In genomic region chr19:35143231-35143715, GRCh38 we compare ENCODE assay signal across 9 cellular contexts. TPM values are rescaled to one million over a fixed set of nuclear protein-coding genes. Genes with fewer than 3 reads are reported as not detected.
DNase-seq lines count a peak whose midpoint lies in the region; ATAC-seq and TF ChIP-seq lines count a peak whose summit lies in the region.
"Had no signal": no experiment of that assay in that cellular context is flagged by ENCODE, and none has a peak within 500 bp of the region (broad histone marks: within the 10 kb centered on the region; RNA-seq: fewer than 3 reads in every experiment).

TSS of gene FXYD7 (plus strand) at chr19:35143255. CDS start at chr19:35143334, 79 bp downstream.

- H4K91ac ChIP-seq in IMR-90 (ENCODE audit: insufficient read depth, low read depth, low read length), result no peak within 1 kb of the TSS

- peak; percentile 67 for TF ChIP-seq CTCF in CD14-positive monocyte (IDR thresholded peaks at IDR 0.05)
- no peak for TF ChIP-seq CTCF in IMR-90 (conservative IDR thresholded peaks at IDR 0.05; ENCODE audit: low read depth, low read length)
- peak in 1 of 2 experiments; percentile 59 for TF ChIP-seq CTCF in brain (conservative IDR thresholded peaks at IDR 0.05)

- H3K27me3 ChIP-seq in IMR-90 (ENCODE audit: control insufficient read depth, insufficient read depth, low read length), result peaks cover 31% of the 10 kb centered on the region
- H3K27me3 ChIP-seq: thyroid gland had no signal

- no TSS peak for BruUV-seq in IMR-90 (replicated peaks; lab: Mats Ljungman, UMichigan)

- H3K9ac ChIP-seq in IMR-90 (ENCODE audit: low read depth, low read length), result no peak within 1 kb of the TSS

- peak within 1 kb of the TSS; percentile 18 for H2AK9ac ChIP-seq in IMR-90 (replicated peaks; ENCODE audit: low read depth, low read length, poor library complexity)

- H3K14ac ChIP-seq in IMR-90 (replicated peaks; ENCODE audit: low read depth, low read length), result no peak within 1 kb of the TSS

- H3K27ac ChIP-seq in IMR-90 (ENCODE audit: insufficient read depth, low read length), result no peak within 1 kb of the TSS
- H3K27ac ChIP-seq: thyroid gland had no signal

- peak within 1 kb of the TSS; percentile 66 for H2AFZ ChIP-seq in IMR-90 (replicated peaks; ENCODE audit: low read length, poor library complexity)

- TF ChIP-seq RAD21 in IMR-90 (IDR thresholded peaks at IDR 0.05; ENCODE audit: low read length), result no peak

- peaks cover 17% of the 10 kb centered on the region for H3K4me1 ChIP-seq in IMR-90 (ENCODE audit: control insufficient read depth, insufficient read depth, low read length)

- H3K4ac ChIP-seq in IMR-90 (ENCODE audit: low read depth, low read length), result no peak within 1 kb of the TSS

- H4K8ac ChIP-seq in IMR-90 (ENCODE audit: low read depth in 2 of 2, low read length in 2 of 2), result no peak within 1 kb of the TSS

- H3K4me2 ChIP-seq in IMR-90 (ENCODE audit: low read depth, low read length), result peak within 1 kb of the TSS; percentile 22; the same call in 1 of the 2 replicates

- no peak within 1 kb of the TSS for H2BK5ac ChIP-seq in IMR-90 (ENCODE audit: low read depth, low read length, poor library complexity, severe bottlenecking)

- H2AK5ac ChIP-seq in IMR-90 (ENCODE audit: low read depth, low read length), result no peak within 1 kb of the TSS

- H3K18ac ChIP-seq in IMR-90 (ENCODE audit: low read depth, low read length), result no peak within 1 kb of the TSS

- H3K4me3 Mint-ChIP-seq in CD14-positive monocyte, result peak within 1 kb of the TSS in 1 of 2 donors; percentile 76
- H3K4me3 Mint-ChIP-seq in brain, result peak within 1 kb of the TSS; percentile 71 to 87 (median 83)
- peak within 1 kb of the TSS; percentile 75 to 93 (median 87) for H3K4me3 Mint-ChIP-seq in naive thymus-derived CD8-positive, alpha-beta T cell

- H3K9me1 ChIP-seq in IMR-90 (ENCODE audit: insufficient read depth, low read length), result peaks cover 3% of the 10 kb centered on the region; the same call in 1 of the 2 replicates

- H2BK20ac ChIP-seq in IMR-90 (ENCODE audit: low read depth, low read length), result no peak within 1 kb of the TSS

- H2BK120ac ChIP-seq in IMR-90 (ENCODE audit: low read depth, low read length), result no peak within 1 kb of the TSS

- H3K9me3 Mint-ChIP-seq in CD14-positive monocyte (peaks cover 0 to 13% (median 0%) of the 10 kb centered on the region in 7 donors), brain (no peaks in the 10 kb centered on the region)
- H3K9me3 Mint-ChIP-seq in naive thymus-derived CD8-positive, alpha-beta T cell, result no peaks in the 10 kb centered on the region

- intact Hi-C loops in CD14-positive monocyte (cut with micrococcal nuclease) (loop anchor here in 1 of 2 donors (5.0 kb wide), 1 partner anchor 124 kb away; the partner anchor contains the start of gene USF2), IMR-90 (cut with micrococcal nuclease) (loop anchor here (5.0 kb wide), 1 partner anchor 124 kb away; the partner anchor contains the start of gene USF2)

- no peaks in the 10 kb centered on the region for H4K20me1 ChIP-seq in IMR-90 (ENCODE audit: insufficient read depth, low read length)

- H3K4me3 ChIP-seq in IMR-90 (ENCODE audit: insufficient read depth, low read depth, low read length), result no peak within 1 kb of the TSS; the same call in 1 of the 2 replicates
- H3K4me3 ChIP-seq: thyroid gland had no signal

- no peaks in the 10 kb centered on the region for H3K9me3 ChIP-seq in IMR-90 (ENCODE audit: control insufficient read depth, insufficient read depth, low read length)
- H3K9me3 ChIP-seq: thyroid gland had no signal

- ATAC-seq in IMR-90 (ENCODE audit: low read depth), result no peak
- no peak for ATAC-seq in naive thymus-derived CD8-positive, alpha-beta T cell
- no peak for ATAC-seq in GM18517 (IDR thresholded peaks at IDR 0.05; ENCODE audit: unreplicated experiment)
- ATAC-seq in HG03571 (IDR thresholded peaks at IDR 0.05; ENCODE audit: unreplicated experiment), result no peak

- no peak within 1 kb of the TSS for H2BK15ac ChIP-seq in IMR-90 (ENCODE audit: low read depth, low read length)

- TF ChIP-seq POLR2A in IMR-90 (IDR thresholded peaks at IDR 0.05; ENCODE audit: low read depth, low read length), result no peak

- H4K5ac ChIP-seq in IMR-90 (ENCODE audit: low read depth, low read length), result no peak within 1 kb of the TSS

- no CpG with 5 or more reads among the region's 31 CpGs for WGBS in IMR-90 (ENCODE audit: extremely low coverage in 2 of 2, insufficient read length in 1 of 2), 2 experiments

- no peak within 1 kb of the TSS for H3K23ac ChIP-seq in IMR-90 (ENCODE audit: low read depth, low read length)

- no peaks in the 10 kb centered on the region for H3K79me1 ChIP-seq in IMR-90 (ENCODE audit: low read depth in 1 of 2, low read length in 2 of 2)

- H3K36me3 ChIP-seq in IMR-90 (ENCODE audit: control insufficient read depth, insufficient read depth, low read length), result no peaks in the 10 kb centered on the region
- H3K36me3 ChIP-seq: thyroid gland had no signal

- peaks cover 30 to 40% (median 31%) of the 10 kb centered on the region in 3 donors for H3K27me3 Mint-ChIP-seq in CD14-positive monocyte (ENCODE audit: low read depth in 3 of 3)
- H3K27me3 Mint-ChIP-seq in brain, result peaks cover 55% of the 10 kb centered on the region
- peaks cover 0 to 2% (median 0%) of the 10 kb centered on the region in 5 donors for H3K27me3 Mint-ChIP-seq in naive thymus-derived CD8-positive, alpha-beta T cell

- CTCF ChIA-PET in IMR-90 (lab: Yijun Ruan, JAX), result no interaction called here

- dilution Hi-C loops in IMR-90 (cut with HindIII; ENCODE audit: low sequenced_read_pairs, unreplicated experiment), result no loop called here

- in situ Hi-C loops in IMR-90 (cut with MboI; ENCODE audit: low sequenced_read_pairs), result no loop called here

- H3K27ac Mint-ChIP-seq in CD14-positive monocyte (peak within 1 kb of the TSS in 2 of 7 donors; percentile 50 to 53), brain (peak within 1 kb of the TSS in 3 of 5 experiments; percentile 67 to 94 (median 70))
- peak within 1 kb of the TSS; percentile 57 to 94 (median 82) for H3K27ac Mint-ChIP-seq in naive thymus-derived CD8-positive, alpha-beta T cell

- DNase-seq in CD14-positive monocyte (ENCODE audit: low spot score) (no peak), IMR-90 (no peak), NCI-H1092 treated with DMSO at 0.1 percent for 48 hours (lab: John Stamatoyannopoulos, UW) (no peak)
- DNase-seq in naive thymus-derived CD8-positive, alpha-beta T cell, result peak in 1 of 10 donors; percentile 71
- no peak for DNase-seq in stimulated activated CD8-positive, alpha-beta memory T cell treated with anti-CD3 and anti-CD28 coated beads, Interleukin-4, amount 100 ng/mL, for 48 hours
- DNase-seq: thyroid gland had no signal

- POLR2A ChIA-PET in IMR-90 (lab: Charles Lee; ENCODE audit: unreplicated experiment), result no interaction called here
- POLR2A ChIA-PET in naive thymus-derived CD8-positive, alpha-beta T cell (lab: Charles Lee), result interaction anchor here (0.5 to 5.8 kb wide), 9 partner anchors 10 to 145 kb away, joined by 3 to 40 read pairs (median 4); partner anchors contain the start of genes FXYD5 and USF2

- no peak within 1 kb of the TSS for H3K56ac ChIP-seq in IMR-90 (ENCODE audit: extremely low read depth, insufficient read depth, low read length)

- peaks cover 58% of the 10 kb centered on the region for H3K4me1 Mint-ChIP-seq in CD14-positive monocyte
- H3K4me1 Mint-ChIP-seq in brain, result peaks cover 58% of the 10 kb centered on the region
- peaks cover 24 to 49% (median 41%) of the 10 kb centered on the region in 4 donors for H3K4me1 Mint-ChIP-seq in naive thymus-derived CD8-positive, alpha-beta T cell

- H3K36me3 Mint-ChIP-seq in CD14-positive monocyte (peaks cover 0 to 6% of the 10 kb centered on the region in 2 donors), brain (no peaks in the 10 kb centered on the region)
- H3K36me3 Mint-ChIP-seq in naive thymus-derived CD8-positive, alpha-beta T cell, result no peaks in the 10 kb centered on the region

TF ChIP-seq in IMR-90, 13 proteins besides CTCF, POLR2A, EP300 and RAD21 (continues in another document):
- TF ChIP-seq SMC3 (IDR thresholded peaks at IDR 0.05; ENCODE audit: low read depth, low read length), result no peak
- TF ChIP-seq MAFK (IDR thresholded peaks at IDR 0.05; ENCODE audit: low read depth, low read length), result no peak
- no peak for TF ChIP-seq CHD1 (IDR thresholded peaks at IDR 0.05; ENCODE audit: low read depth, low read length)
- TF ChIP-seq FOS (IDR thresholded peaks at IDR 0.05; ENCODE audit: low read depth, low read length), result no peak
- no peak for TF ChIP-seq BHLHE40 (IDR thresholded peaks at IDR 0.05; ENCODE audit: low read depth, low read length)
- TF ChIP-seq NFE2L2 (IDR thresholded peaks at IDR 0.05; ENCODE audit: low read depth, low read length), result no peak
- no peak for TF ChIP-seq MAZ (IDR thresholded peaks at IDR 0.05; ENCODE audit: borderline replicate concordance, low read depth, low read length)
- no peak for TF ChIP-seq RFX5 (IDR thresholded peaks at IDR 0.05; ENCODE audit: low read depth, low read length)
- no peak for TF ChIP-seq RCOR1 (IDR thresholded peaks at IDR 0.05; ENCODE audit: insufficient replicate concordance, low read length)
- TF ChIP-seq USF2 (IDR thresholded peaks at IDR 0.05; ENCODE audit: low read depth, low read length), result no peak
- no peak for TF ChIP-seq CEBPB (IDR thresholded peaks at IDR 0.05; ENCODE audit: low read depth, low read length)

RNA-seq across cellular contexts. Expression of gene FXYD7, which starts in this region (rescaled TPM):
- polyA plus RNA-seq in CD14-positive monocyte (not detected), IMR-90 (2012; rRNA removed) (0.31 and 0.39 TPM in 2 replicates), brain (ENCODE audit: insufficient read depth, low read depth, low replicate concordance) (106 TPM)
- total RNA-seq in IMR-90 (2012; rRNA removed), result not detected in 2 replicates
- 0.11 and 2.0 TPM in 2 replicates for polyA plus RNA-seq in IMR-90 (2012; cell fraction: cytosol; rRNA removed)
- polyA plus RNA-seq in IMR-90 (2012; cell fraction: nucleus; rRNA removed; ENCODE audit: low replicate concordance), result 0.35 and 0.60 TPM in 2 replicates
- total RNA-seq in naive thymus-derived CD8-positive, alpha-beta T cell, result 1 to 10 TPM; 5.4 to 6.4 TPM
- polyA plus RNA-seq in naive thymus-derived CD8-positive, alpha-beta T cell, result 10 to 100 TPM in 1 of 3 donors, 1 to 10 TPM in 2; 3.7 to 10.2 (median 8.8) TPM
